In the genomic region with DNA sequence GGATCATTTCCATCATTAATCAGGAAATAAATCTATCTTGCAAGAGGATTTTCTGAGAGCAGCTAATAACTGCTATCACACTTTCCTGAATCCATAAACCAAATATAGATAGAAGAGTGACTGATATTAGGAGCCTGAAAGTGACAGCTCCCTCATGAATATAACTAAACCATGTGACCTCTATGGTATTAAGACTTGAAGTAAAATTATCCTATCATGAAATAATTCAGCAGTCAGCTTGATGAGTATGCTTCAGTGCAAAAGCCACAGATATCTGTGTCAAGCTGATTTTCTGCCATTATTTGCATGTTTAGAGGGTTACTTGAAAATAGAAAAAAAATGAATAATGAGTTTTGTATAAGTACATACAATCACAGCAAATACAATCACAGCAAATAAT, we compare ENCODE assay signal across 6 cellular contexts.
"Had no signal": no experiment of that assay in that cellular context is flagged by ENCODE, and none has a peak within 500 bp of the region (broad histone marks: within the 10 kb centered on the region; RNA-seq: fewer than 3 reads in every experiment).

No MANE protein-coding gene starts in this region.

- DNase-seq: IMR-90, KBM-7, KG1 had no signal

- ATAC-seq: HepG2, K562 had no signal

- H3K4me3 ChIP-seq: K562 had no signal

- H3K27ac ChIP-seq: HL-60 had no signal
